Comparison of ENCODE assay signal across 1 cellular context in genomic region chr16:67719778-67720144, GRCh38.
A peak's percentile ranks its signal among the peaks of the same experiment; 100 is the strongest.
TF ChIP-seq lines count a peak whose summit lies in the region.

No MANE protein-coding gene starts in this region.

TF ChIP-seq in GM12878, 131 proteins besides CTCF, POLR2A, EP300 and RAD21:
- no peak for TF ChIP-seq NFIC (IDR thresholded peaks at IDR 0.05; ENCODE audit: low read depth, low read length)
- TF ChIP-seq NR2C2 (IDR thresholded peaks at IDR 0.05; ENCODE audit: borderline replicate concordance, control insufficient read depth, insufficient read length, low read depth), result no peak
- TF ChIP-seq TCF7 (IDR thresholded peaks at IDR 0.05; ENCODE audit: borderline replicate concordance), result no peak
- 0 out of 2 replicates have a peak, but pooled peaks have one; percentile 24 for TF ChIP-seq POLR2AphosphoS2 (IDR thresholded peaks at IDR 0.05; ENCODE audit: low read depth, low read length)
- TF ChIP-seq HDAC2 (IDR thresholded peaks at IDR 0.05), result no peak
- peak; percentile 29 for TF ChIP-seq USF1 (IDR thresholded peaks at IDR 0.05; ENCODE audit: borderline replicate concordance, extremely low read length, insufficient read depth, low read depth, low read length)
- TF ChIP-seq E2F8 (IDR thresholded peaks at IDR 0.05; ENCODE audit: low read depth, partially characterized antibody), result no peak
- TF ChIP-seq RAD51 (IDR thresholded peaks at IDR 0.05), result peak; percentile 58
- 0 out of 2 replicates have a peak, but pooled peaks have one; percentile 84 for TF ChIP-seq MTA3 (IDR thresholded peaks at IDR 0.05; ENCODE audit: borderline replicate concordance, low read length)
- no peak for TF ChIP-seq HCFC1 (IDR thresholded peaks at IDR 0.05; ENCODE audit: low read length)
- TF ChIP-seq IRF3 (IDR thresholded peaks at IDR 0.05), result no peak
- TF ChIP-seq BHLHE40 (IDR thresholded peaks at IDR 0.05; ENCODE audit: borderline replicate concordance in 1 of 2, low read depth in 2 of 2, low read length in 1 of 2), result peak in 1 of 2 experiments; percentile 16; a peak in 1 of 4 replicates
- no peak for TF ChIP-seq ZSCAN29 (IDR thresholded peaks at IDR 0.05)
- TF ChIP-seq IRF4 (IDR thresholded peaks at IDR 0.05; ENCODE audit: low read depth, low read length), result 0 out of 2 replicates have a peak, but pooled peaks have one; percentile 1
- TF ChIP-seq, protein P1, sequence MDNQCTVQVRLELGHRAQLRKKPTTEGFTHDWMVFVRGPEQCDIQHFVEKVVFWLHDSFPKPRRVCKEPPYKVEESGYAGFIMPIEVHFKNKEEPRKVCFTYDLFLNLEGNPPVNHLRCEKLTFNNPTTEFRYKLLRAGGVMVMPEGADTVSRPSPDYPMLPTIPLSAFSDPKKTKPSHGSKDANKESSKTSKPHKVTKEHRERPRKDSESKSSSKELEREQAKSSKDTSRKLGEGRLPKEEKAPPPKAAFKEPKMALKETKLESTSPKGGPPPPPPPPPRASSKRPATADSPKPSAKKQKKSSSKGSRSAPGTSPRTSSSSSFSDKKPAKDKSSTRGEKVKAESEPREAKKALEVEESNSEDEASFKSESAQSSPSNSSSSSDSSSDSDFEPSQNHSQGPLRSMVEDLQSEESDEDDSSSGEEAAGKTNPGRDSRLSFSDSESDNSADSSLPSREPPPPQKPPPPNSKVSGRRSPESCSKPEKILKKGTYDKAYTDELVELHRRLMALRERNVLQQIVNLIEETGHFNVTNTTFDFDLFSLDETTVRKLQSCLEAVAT (IDR thresholded peaks at IDR 0.05), result 0 out of 2 replicates have a peak, but pooled peaks have one; percentile 10
- no peak for TF ChIP-seq TBL1XR1 (IDR thresholded peaks at IDR 0.05; ENCODE audit: low read depth, low read length)
- peak; percentile 22 for TF ChIP-seq SMAD1 (IDR thresholded peaks at IDR 0.05; ENCODE audit: low read depth, partially characterized antibody)
- TF ChIP-seq SP1 (IDR thresholded peaks at IDR 0.05; ENCODE audit: low read depth, low read length), result no peak
- no peak for TF ChIP-seq TAF1 (IDR thresholded peaks at IDR 0.05; ENCODE audit: borderline replicate concordance, low read depth, low read length)
TF ChIP-seq in GM12878: peak in this region for 8.
